27 cellular contexts compared by ENCODE assay signal in the genomic region with DNA sequence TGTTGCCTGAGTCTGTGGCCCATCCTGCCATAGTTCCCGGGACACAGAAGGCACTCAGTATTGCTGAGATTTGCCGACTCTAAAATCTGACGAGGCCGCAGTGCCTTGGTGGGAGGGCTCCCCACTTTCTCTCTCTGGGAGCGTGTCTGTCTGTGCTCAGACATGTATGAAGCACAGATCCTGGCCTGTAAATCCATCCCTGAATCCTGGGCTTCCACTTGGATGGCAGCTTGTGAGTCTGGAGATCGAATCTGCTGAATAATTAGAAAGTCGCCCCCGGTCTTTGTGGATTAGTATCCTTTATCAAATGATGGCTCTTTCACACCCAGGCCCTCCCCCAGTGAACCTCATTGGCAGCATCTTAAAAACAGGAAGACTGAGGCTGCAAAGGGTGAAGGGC. TPM values are rescaled to one million over a fixed set of nuclear protein-coding genes. Genes with fewer than 3 reads are reported as not detected.
DNase-seq lines count a peak whose midpoint lies in the region; ATAC-seq and TF ChIP-seq lines count a peak whose summit lies in the region.
"Had no signal": no experiment of that assay in that cellular context is flagged by ENCODE, and none has a peak within 500 bp of the region (broad histone marks: within the 10 kb centered on the region; RNA-seq: fewer than 3 reads in every experiment).

No MANE protein-coding gene starts in this region.

- POLR2A ChIA-PET in CD4-positive, alpha-beta T cell (lab: Charles Lee), result interaction anchor here (1.3 to 1.8 kb wide), 3 partner anchors 10 to 21 kb away, joined by 6 to 20 read pairs (median 9); a partner anchor contains a TSS

- H3K4me1 Mint-ChIP-seq in activated CD4-positive, alpha-beta T cell treated with anti-CD3 and anti-CD28 coated beads, Interleukin-2, amount 10 ng/mL, durations not matched to agents 24 days and 14 days, result peaks cover 60% of the 10 kb centered on the region
- peaks cover 64% of the 10 kb centered on the region for H3K4me1 Mint-ChIP-seq in CD4-positive, alpha-beta T cell (ENCODE audit: low read depth)
- peaks cover 66% of the 10 kb centered on the region for H3K4me1 Mint-ChIP-seq in activated T-helper 1 cell treated with anti-CD3 and anti-CD28 coated beads, Interleukin-12 subunit alpha, Interleukin-12 subunit beta, Interleukin-2, Interleukin-4 antibody, amounts not matched to agents 30 ng/mL and 10 ng/mL and 1 ng/mL, durations not matched to agents 14 hours and 24 hours and 36 hours (ENCODE audit: low read depth)
- H3K4me1 Mint-ChIP-seq in memory B cell, result peaks cover 9% of the 10 kb centered on the region

- peaks cover 7% of the 10 kb centered on the region for H3K9me3 Mint-ChIP-seq in activated CD4-positive, alpha-beta T cell treated with anti-CD3 and anti-CD28 coated beads, Interleukin-2, amount 10 ng/mL, durations not matched to agents 24 days and 14 days
- no peaks in the 10 kb centered on the region for H3K9me3 Mint-ChIP-seq in CD4-positive, alpha-beta T cell
- H3K9me3 Mint-ChIP-seq in activated T-helper 1 cell treated with anti-CD3 and anti-CD28 coated beads, Interleukin-12 subunit alpha, Interleukin-12 subunit beta, Interleukin-2, Interleukin-4 antibody, amounts not matched to agents 30 ng/mL and 10 ng/mL and 1 ng/mL, durations not matched to agents 14 hours and 24 hours and 36 hours, result peaks cover 10% of the 10 kb centered on the region
- no peaks in the 10 kb centered on the region for H3K9me3 Mint-ChIP-seq in memory B cell
- H3K9me3 Mint-ChIP-seq: dendritic cell treated with granulocyte-macrophage colony-stimulating factor and Interleukin-4, amounts not matched to agents 40 ng/mL and 50 ng/mL, for 4 days; nephron progenitor cell had no signal

- no peaks in the 10 kb centered on the region for H3K9me3 ChIP-seq in CD4-positive, alpha-beta T cell (ENCODE audit: control insufficient read depth, low read length)
- H3K9me3 ChIP-seq: BE2C, upper lobe of left lung had no signal

- intact Hi-C loops in activated CD4-positive, alpha-beta T cell treated with anti-CD3 and anti-CD28 coated beads, Interleukin-2, amount 10 ng/mL, durations not matched to agents 24 days and 14 days (cut with micrococcal nuclease), result loop anchor here (2.0 kb wide), 2 partner anchors 13 to 27 kb away; no protein-coding TSS in a partner anchor
- intact Hi-C loops in CD4-positive, alpha-beta T cell (cut with DNase I, micrococcal nuclease), result loop anchor here in 1 of 2 experiments (10.0 kb wide), 1 partner anchor 179 kb away; no protein-coding TSS in a partner anchor
- intact Hi-C loops in activated T-helper 1 cell treated with anti-CD3 and anti-CD28 coated beads, Interleukin-12 subunit alpha, Interleukin-12 subunit beta, Interleukin-2, Interleukin-4 antibody, amounts not matched to agents 30 ng/mL and 10 ng/mL and 1 ng/mL, durations not matched to agents 14 hours and 24 hours and 36 hours (cut with micrococcal nuclease), result loop anchor here (2.0 kb wide), 2 partner anchors 13 to 83 kb away; a partner anchor contains a TSS

- peak overlapping the region; percentile 77 for H3K4me3 Mint-ChIP-seq in activated CD4-positive, alpha-beta T cell treated with anti-CD3 and anti-CD28 coated beads, Interleukin-2, amount 10 ng/mL, durations not matched to agents 24 days and 14 days
- H3K4me3 Mint-ChIP-seq in CD4-positive, alpha-beta T cell, result peak overlapping the region; percentile 82
- H3K4me3 Mint-ChIP-seq in activated T-helper 1 cell treated with anti-CD3 and anti-CD28 coated beads, Interleukin-12 subunit alpha, Interleukin-12 subunit beta, Interleukin-2, Interleukin-4 antibody, amounts not matched to agents 30 ng/mL and 10 ng/mL and 1 ng/mL, durations not matched to agents 14 hours and 24 hours and 36 hours, result peak overlapping the region; percentile 63
- no peak overlapping the region for H3K4me3 Mint-ChIP-seq in memory B cell
- H3K4me3 Mint-ChIP-seq: dendritic cell treated with granulocyte-macrophage colony-stimulating factor and Interleukin-4, amounts not matched to agents 40 ng/mL and 50 ng/mL, for 4 days; nephron progenitor cell had no signal

- CTCF ChIA-PET in CD4-positive, alpha-beta T cell (lab: Charles Lee), result interaction anchor here (1.5 kb wide), 1 partner anchor 10 kb away, joined by 4 read pairs; a partner anchor contains a TSS

- no peak for TF ChIP-seq CTCF in CD4-positive, alpha-beta T cell (IDR thresholded peaks at IDR 0.05)

- peak overlapping the region; percentile 95 for H3K27ac ChIP-seq in CD4-positive, alpha-beta T cell (ENCODE audit: low read depth, low read length)
- H3K27ac ChIP-seq: parathyroid adenoma had no signal

- H3K27ac Mint-ChIP-seq in activated CD4-positive, alpha-beta T cell treated with anti-CD3 and anti-CD28 coated beads, Interleukin-2, amount 10 ng/mL, durations not matched to agents 24 days and 14 days, result peak overlapping the region; percentile 99
- H3K27ac Mint-ChIP-seq in CD4-positive, alpha-beta T cell, result no peak overlapping the region
- peak overlapping the region; percentile 98 for H3K27ac Mint-ChIP-seq in activated T-helper 1 cell treated with anti-CD3 and anti-CD28 coated beads, Interleukin-12 subunit alpha, Interleukin-12 subunit beta, Interleukin-2, Interleukin-4 antibody, amounts not matched to agents 30 ng/mL and 10 ng/mL and 1 ng/mL, durations not matched to agents 14 hours and 24 hours and 36 hours
- H3K27ac Mint-ChIP-seq in memory B cell, result peak overlapping the region; percentile 96
- H3K27ac Mint-ChIP-seq: dendritic cell treated with granulocyte-macrophage colony-stimulating factor and Interleukin-4, amounts not matched to agents 40 ng/mL and 50 ng/mL, for 4 days; nephron progenitor cell had no signal

- H3K36me3 Mint-ChIP-seq in activated CD4-positive, alpha-beta T cell treated with anti-CD3 and anti-CD28 coated beads, Interleukin-2, amount 10 ng/mL, durations not matched to agents 24 days and 14 days (ENCODE audit: low read depth), result peaks cover 64% of the 10 kb centered on the region
- no peaks in the 10 kb centered on the region for H3K36me3 Mint-ChIP-seq in CD4-positive, alpha-beta T cell (ENCODE audit: low read depth)
- H3K36me3 Mint-ChIP-seq in activated T-helper 1 cell treated with anti-CD3 and anti-CD28 coated beads, Interleukin-12 subunit alpha, Interleukin-12 subunit beta, Interleukin-2, Interleukin-4 antibody, amounts not matched to agents 30 ng/mL and 10 ng/mL and 1 ng/mL, durations not matched to agents 14 hours and 24 hours and 36 hours (ENCODE audit: low read depth), result peaks cover 50% of the 10 kb centered on the region
- H3K36me3 Mint-ChIP-seq in memory B cell, result no peaks in the 10 kb centered on the region

- no peaks in the 10 kb centered on the region for H3K27me3 ChIP-seq in CD4-positive, alpha-beta T cell (ENCODE audit: control insufficient read depth, insufficient read depth, low read length)

- no peak for DNase-seq in activated CD4-positive, alpha-beta T cell treated with anti-CD3 and anti-CD28 coated beads, Interleukin-2, amount 10 ng/mL, durations not matched to agents 24 days and 14 days
- DNase-seq in activated CD4-positive, alpha-beta T cell treated with anti-CD3 and anti-CD28 coated beads, Interleukin-2, amount 50 U/mL, for 4 hours, result no peak
- DNase-seq in CD4-positive, alpha-beta T cell, result no peak
- no peak for DNase-seq in activated T-helper 1 cell treated with anti-CD3 and anti-CD28 coated beads, Interleukin-12 subunit alpha, Interleukin-12 subunit beta, Interleukin-2, Interleukin-4 antibody, amounts not matched to agents 30 ng/mL and 10 ng/mL and 1 ng/mL, durations not matched to agents 14 hours and 24 hours and 36 hours (ENCODE audit: low spot score)
- DNase-seq in memory B cell (ENCODE audit: low spot score in 2 of 2) (no peak), HPDE6-E6E7 (ENCODE audit: extremely low spot score) (no peak)
- DNase-seq: activated CD4-positive, alpha-beta T cell treated with anti-CD3 and anti-CD28 coated beads for 1 hour; BE2C; EL; GOT3; left cardiac atrium; mesenchymal stem cell; NCI-H1105 treated with DMSO at 0.1 percent for 48 hours; NCI-H2029 treated with DMSO at 0.1 percent for 48 hours; NCI-H345; NCI-H82; nephron progenitor cell; right cardiac atrium; upper lobe of left lung had no signal

- H3K27me3 Mint-ChIP-seq in activated CD4-positive, alpha-beta T cell treated with anti-CD3 and anti-CD28 coated beads, Interleukin-2, amount 10 ng/mL, durations not matched to agents 24 days and 14 days, result no peaks in the 10 kb centered on the region
- H3K27me3 Mint-ChIP-seq in CD4-positive, alpha-beta T cell, result no peaks in the 10 kb centered on the region
- H3K27me3 Mint-ChIP-seq in activated T-helper 1 cell treated with anti-CD3 and anti-CD28 coated beads, Interleukin-12 subunit alpha, Interleukin-12 subunit beta, Interleukin-2, Interleukin-4 antibody, amounts not matched to agents 30 ng/mL and 10 ng/mL and 1 ng/mL, durations not matched to agents 14 hours and 24 hours and 36 hours (ENCODE audit: insufficient read depth), result no peaks in the 10 kb centered on the region
- H3K27me3 Mint-ChIP-seq in memory B cell, result peaks cover 6% of the 10 kb centered on the region

- no peak for ATAC-seq in CD4-positive, alpha-beta T cell (ENCODE audit: poor library complexity)
- no peak for ATAC-seq in memory B cell (ENCODE audit: low read depth)
- ATAC-seq in HG02884 (IDR thresholded peaks at IDR 0.05; ENCODE audit: unreplicated experiment), result no peak
- no peak for ATAC-seq in GM18502 (IDR thresholded peaks at IDR 0.05; ENCODE audit: poor library complexity, unreplicated experiment)
- ATAC-seq: left cardiac atrium, SK-N-SH treated with all-trans-retinoic acid at 6 μM for 48 hours had no signal

RNA-seq across cellular contexts. Expression of a gene that starts 10.4 kb away (rescaled TPM):
- total RNA-seq in activated CD4-positive, alpha-beta T cell treated with anti-CD3 and anti-CD28 coated beads, Interleukin-2, amount 10 ng/mL, durations not matched to agents 24 days and 14 days, result 61.4 and 65.7 TPM in 2 replicates
- 10 to 100 TPM; 59.7 to 60.8 TPM for total RNA-seq in CD4-positive, alpha-beta T cell
- total RNA-seq in activated T-helper 1 cell treated with anti-CD3 and anti-CD28 coated beads, Interleukin-12 subunit alpha, Interleukin-12 subunit beta, Interleukin-2, Interleukin-4 antibody, amounts not matched to agents 30 ng/mL and 10 ng/mL and 1 ng/mL, durations not matched to agents 14 hours and 24 hours and 36 hours, result 69.1 and 70.8 TPM in 2 replicates
- total RNA-seq: cardiac septum, endothelial cell of umbilical vein had no signal

RNA-seq across cellular contexts. Expression of a gene that starts 18.2 kb away (rescaled TPM):
- 56.9 and 58.7 TPM in 2 replicates for total RNA-seq in activated CD4-positive, alpha-beta T cell treated with anti-CD3 and anti-CD28 coated beads, Interleukin-2, amount 10 ng/mL, durations not matched to agents 24 days and 14 days
- 1 to 10 TPM; 1.5 TPM for total RNA-seq in CD4-positive, alpha-beta T cell
- 33.7 and 41.3 TPM in 2 replicates for total RNA-seq in activated T-helper 1 cell treated with anti-CD3 and anti-CD28 coated beads, Interleukin-12 subunit alpha, Interleukin-12 subunit beta, Interleukin-2, Interleukin-4 antibody, amounts not matched to agents 30 ng/mL and 10 ng/mL and 1 ng/mL, durations not matched to agents 14 hours and 24 hours and 36 hours
- total RNA-seq: cardiac septum, endothelial cell of umbilical vein, right cardiac atrium had no signal

RNA-seq across cellular contexts. Expression of a gene that starts 47.7 kb away (rescaled TPM):
- total RNA-seq in activated CD4-positive, alpha-beta T cell treated with anti-CD3 and anti-CD28 coated beads, Interleukin-2, amount 10 ng/mL, durations not matched to agents 24 days and 14 days, result not detected in 2 replicates
- total RNA-seq in CD4-positive, alpha-beta T cell, result not detected
- total RNA-seq in activated T-helper 1 cell treated with anti-CD3 and anti-CD28 coated beads, Interleukin-12 subunit alpha, Interleukin-12 subunit beta, Interleukin-2, Interleukin-4 antibody, amounts not matched to agents 30 ng/mL and 10 ng/mL and 1 ng/mL, durations not matched to agents 14 hours and 24 hours and 36 hours, result not detected in 2 replicates
- total RNA-seq: cardiac septum, endothelial cell of umbilical vein, left cardiac atrium, right cardiac atrium, subcutaneous adipose tissue had no signal

Comparison
In these comparisons a context has a peak if more than half of its experiments do, and no peak if none do; other contexts are left out.
1. RNA of a gene that starts 18.2 kb away (total RNA-seq): 56.9 to 58.7 TPM in activated CD4-positive, alpha-beta T cell treated with anti-CD3 and anti-CD28 coated beads, Interleukin-2, amount 10 ng/mL, durations not matched to agents 24 days and 14 days and 33.7 to 41.3 TPM in activated T-helper 1 cell treated with anti-CD3 and anti-CD28 coated beads, Interleukin-12 subunit alpha, Interleukin-12 subunit beta, Interleukin-2, Interleukin-4 antibody, amounts not matched to agents 30 ng/mL and 10 ng/mL and 1 ng/mL, durations not matched to agents 14 hours and 24 hours and 36 hours; 1.5 TPM in CD4-positive, alpha-beta T cell; every median in the first group is over 10 times any median in the second.